14 cellular contexts compared by ENCODE assay signal in genomic region chr21:41370840-41371697, GRCh38. TPM values are rescaled to one million over a fixed set of nuclear protein-coding genes. Genes with fewer than 3 reads are reported as not detected.
DNase-seq lines count a peak whose midpoint lies in the region; ATAC-seq and TF ChIP-seq lines count a peak whose summit lies in the region.
"Had no signal": no experiment of that assay in that cellular context is flagged by ENCODE, and none has a peak within 500 bp of the region (broad histone marks: within the 10 kb centered on the region; RNA-seq: fewer than 3 reads in every experiment).

No MANE protein-coding gene starts in this region.

- no peak for DNase-seq in activated naive CD4-positive, alpha-beta T cell treated with anti-CD3 and anti-CD28 coated beads, Interleukin-2, amount 50 U/mL, for 72 hours (ENCODE audit: low spot score in 2 of 2)
- DNase-seq in OCI-LY7 (ENCODE audit: low spot score) (no peak), endodermal cell (peak; percentile 20), NCI-H1436 (lab: John Stamatoyannopoulos, UW) (no peak)
- DNase-seq: amniotic stem cell, BE2C, H9, NCI-H345 had no signal

- H3K9me2 ChIP-seq in OCI-LY7 (ENCODE audit: insufficient read depth, low read length): no peaks in the 10 kb centered on the region

- H3K36me3 Mint-ChIP-seq in activated naive CD4-positive, alpha-beta T cell treated with anti-CD3 and anti-CD28 coated beads, Interleukin-2, amount 50 U/mL, for 24 hours: peaks cover 12% of the 10 kb centered on the region
- H3K36me3 Mint-ChIP-seq in activated naive CD4-positive, alpha-beta T cell treated with anti-CD3 and anti-CD28 coated beads, Interleukin-2, amount 50 U/mL, for 72 hours: peaks cover 9 to 25% of the 10 kb centered on the region in 2 donors
- H3K36me3 Mint-ChIP-seq in endodermal cell (ENCODE audit: low read depth): no peaks in the 10 kb centered on the region
- H3K36me3 Mint-ChIP-seq in stimulated activated memory B cell treated with anti-CD40 and anti-IgM and Interleukin-4, amounts not matched to agents 10 μg/mL and 1 μg/mL and 100 μg/mL, for 72 hours: peaks cover 6% of the 10 kb centered on the region

- no peaks in the 10 kb centered on the region for H3K27me3 ChIP-seq in endodermal cell (ENCODE audit: control insufficient read depth, insufficient read depth, low read length, poor library complexity, severe bottlenecking)
- H3K27me3 ChIP-seq: BE2C had no signal

- CTCF ChIA-PET in OCI-LY7 (lab: Charles Lee; ENCODE audit: unreplicated experiment): interaction anchor here (1.0 kb wide), 1 partner anchor 7 kb away, joined by 3 read pairs; no protein-coding TSS in a partner anchor

- H3K27me3 Mint-ChIP-seq in activated naive CD4-positive, alpha-beta T cell treated with anti-CD3 and anti-CD28 coated beads, Interleukin-2, amount 50 U/mL, for 24 hours: no peaks in the 10 kb centered on the region
- peaks cover 5% of the 10 kb centered on the region for H3K27me3 Mint-ChIP-seq in endodermal cell (ENCODE audit: insufficient read depth)
- H3K27me3 Mint-ChIP-seq in stimulated activated memory B cell treated with anti-CD40 and anti-IgM and Interleukin-4, amounts not matched to agents 10 μg/mL and 1 μg/mL and 100 μg/mL, for 72 hours: no peaks in the 10 kb centered on the region

- no peak overlapping the region for H2AFZ ChIP-seq in OCI-LY7 (ENCODE audit: low read length)

- TF ChIP-seq CTCF in OCI-LY7 (conservative IDR thresholded peaks at IDR 0.05; ENCODE audit: low read length) (no peak), endodermal cell (conservative IDR thresholded peaks at IDR 0.05) (no peak)

- H3K4me3 Mint-ChIP-seq in activated naive CD4-positive, alpha-beta T cell treated with anti-CD3 and anti-CD28 coated beads, Interleukin-2, amount 50 U/mL, for 24 hours: peak overlapping the region; percentile 81
- no peak overlapping the region for H3K4me3 Mint-ChIP-seq in endodermal cell
- peak overlapping the region; percentile 80 for H3K4me3 Mint-ChIP-seq in stimulated activated memory B cell treated with anti-CD40 and anti-IgM and Interleukin-4, amounts not matched to agents 10 μg/mL and 1 μg/mL and 100 μg/mL, for 72 hours

- H3K4me1 ChIP-seq in OCI-LY7 (ENCODE audit: insufficient read depth, low read length, poor library complexity, severe bottlenecking) (peaks cover 42% of the 10 kb centered on the region), endodermal cell (ENCODE audit: control insufficient read depth, insufficient read depth, low read length) (peaks cover 7% of the 10 kb centered on the region)
- H3K4me1 ChIP-seq: BE2C had no signal

- peak overlapping the region; percentile 86; the same call in 1 of the 2 replicates for H3K4me2 ChIP-seq in OCI-LY7 (ENCODE audit: low read length)

- H4K20me1 ChIP-seq in OCI-LY7 (ENCODE audit: insufficient read depth, low read length): no peaks in the 10 kb centered on the region

- intact Hi-C loops in OCI-LY7 (cut with micrococcal nuclease; ENCODE audit: unreplicated experiment): no loop called here

- 80 to 87% methylated on average over 8 to 12 of the region's 12 CpGs for WGBS in endodermal cell (ENCODE audit: insufficient coverage in 1 of 2, insufficient read length in 1 of 2), 2 experiments

- H3K36me3 ChIP-seq in OCI-LY7 (ENCODE audit: insufficient read depth, low read length): no peaks in the 10 kb centered on the region
- no peaks in the 10 kb centered on the region for H3K36me3 ChIP-seq in endodermal cell (ENCODE audit: control insufficient read depth, insufficient read depth, low read length)
- H3K36me3 ChIP-seq: BE2C, WERI-Rb-1 had no signal

- H3K4me1 Mint-ChIP-seq in activated naive CD4-positive, alpha-beta T cell treated with anti-CD3 and anti-CD28 coated beads, Interleukin-2, amount 50 U/mL, for 24 hours: peaks cover 79% of the 10 kb centered on the region
- peaks cover 2% of the 10 kb centered on the region for H3K4me1 Mint-ChIP-seq in endodermal cell
- peaks cover 53% of the 10 kb centered on the region for H3K4me1 Mint-ChIP-seq in stimulated activated memory B cell treated with anti-CD40 and anti-IgM and Interleukin-4, amounts not matched to agents 10 μg/mL and 1 μg/mL and 100 μg/mL, for 72 hours

- POLR2A ChIA-PET in OCI-LY7 (lab: Charles Lee): no interaction called here

- no peak for ATAC-seq in activated naive CD4-positive, alpha-beta T cell treated with anti-CD3 and anti-CD28 coated beads, Interleukin-2, amount 50 U/mL, for 72 hours
- no peak for ATAC-seq in stimulated activated memory B cell treated with anti-CD40 and anti-IgM and Interleukin-4, amounts not matched to agents 10 μg/mL and 1 μg/mL and 100 μg/mL, for 72 hours
- no peak for ATAC-seq in GM21447 (IDR thresholded peaks at IDR 0.05; ENCODE audit: unreplicated experiment)
- ATAC-seq in HG03139 (IDR thresholded peaks at IDR 0.05; ENCODE audit: unreplicated experiment): no peak
- ATAC-seq: right cardiac atrium had no signal

- BruUV-seq in OCI-LY7 (replicated peaks; lab: Mats Ljungman, UMichigan): no TSS peak

- H3K4me3 ChIP-seq in OCI-LY7 (ENCODE audit: low read depth, low read length, poor library complexity, severe bottlenecking) (no peak overlapping the region), endodermal cell (ENCODE audit: low read length) (no peak overlapping the region)

- H3K9me3 ChIP-seq in OCI-LY7 (ENCODE audit: low read length) (no peaks in the 10 kb centered on the region), endodermal cell (ENCODE audit: control insufficient read depth, low read length) (no peaks in the 10 kb centered on the region)
- H3K9me3 ChIP-seq: BE2C had no signal

- H3K27ac Mint-ChIP-seq in activated naive CD4-positive, alpha-beta T cell treated with anti-CD3 and anti-CD28 coated beads, Interleukin-2, amount 50 U/mL, for 24 hours: peak overlapping the region; percentile 48
- H3K27ac Mint-ChIP-seq in activated naive CD4-positive, alpha-beta T cell treated with anti-CD3 and anti-CD28 coated beads, Interleukin-2, amount 50 U/mL, for 72 hours: peak overlapping the region in 1 of 2 donors; percentile 92
- no peak overlapping the region for H3K27ac Mint-ChIP-seq in endodermal cell
- peak overlapping the region; percentile 76 for H3K27ac Mint-ChIP-seq in stimulated activated memory B cell treated with anti-CD40 and anti-IgM and Interleukin-4, amounts not matched to agents 10 μg/mL and 1 μg/mL and 100 μg/mL, for 72 hours
- H3K27ac Mint-ChIP-seq: H9 had no signal

- no peak overlapping the region for H3K9ac ChIP-seq in endodermal cell (ENCODE audit: extremely low read depth, low read length, poor library complexity, severe bottlenecking)

- H3K27ac ChIP-seq in OCI-LY7 (ENCODE audit: low read depth, low read length, poor library complexity, severe bottlenecking): no peak overlapping the region
- H3K27ac ChIP-seq in endodermal cell (ENCODE audit: low read depth, low read length): no peak overlapping the region
- H3K27ac ChIP-seq: WERI-Rb-1 had no signal

- H3K79me2 ChIP-seq in OCI-LY7 (ENCODE audit: insufficient read depth, low read depth, low read length): peaks cover 3% of the 10 kb centered on the region; the same call in 1 of the 2 replicates

- H3K9me3 Mint-ChIP-seq in activated naive CD4-positive, alpha-beta T cell treated with anti-CD3 and anti-CD28 coated beads, Interleukin-2, amount 50 U/mL, for 24 hours: no peaks in the 10 kb centered on the region
- no peaks in the 10 kb centered on the region for H3K9me3 Mint-ChIP-seq in activated naive CD4-positive, alpha-beta T cell treated with anti-CD3 and anti-CD28 coated beads, Interleukin-2, amount 50 U/mL, for 72 hours
- no peaks in the 10 kb centered on the region for H3K9me3 Mint-ChIP-seq in endodermal cell
- H3K9me3 Mint-ChIP-seq in stimulated activated memory B cell treated with anti-CD40 and anti-IgM and Interleukin-4, amounts not matched to agents 10 μg/mL and 1 μg/mL and 100 μg/mL, for 72 hours: no peaks in the 10 kb centered on the region
- H3K9me3 Mint-ChIP-seq: H9 had no signal

RNA-seq across cellular contexts. Expression of gene MX2, which starts 9.2 kb away (rescaled TPM):
- 10 to 100 TPM in 1 of 2 donors, 1 to 10 TPM in 1; 3.6 to 79.4 TPM for total RNA-seq in activated naive CD4-positive, alpha-beta T cell treated with anti-CD3 and anti-CD28 coated beads, Interleukin-2, amount 50 U/mL, for 72 hours
- 7.3 and 10.4 TPM in 2 replicates for total RNA-seq in OCI-LY7 (2014; rRNA removed; shearing (Covaris generic))
- total RNA-seq in OCI-LY7 (2022): 3.5 and 4.5 TPM in 2 replicates
- total RNA-seq in endodermal cell: 10 to 100 TPM in 1 of 2 donors, 1 to 10 TPM in 1; 1.6 to 11.4 TPM
- 0.50 TPM for polyA plus RNA-seq in endodermal cell (2013, experiment 1 of 2)
- 0.33 TPM for polyA plus RNA-seq in endodermal cell (2013, experiment 2 of 2)

RNA-seq across cellular contexts. Expression of gene FAM3B, which starts 54.5 kb away (rescaled TPM):
- not detected for total RNA-seq in activated naive CD4-positive, alpha-beta T cell treated with anti-CD3 and anti-CD28 coated beads, Interleukin-2, amount 50 U/mL, for 72 hours
- 0.19 TPM in 1 of 2 replicates, not detected in the other for total RNA-seq in OCI-LY7 (2014; rRNA removed; shearing (Covaris generic))
- total RNA-seq in OCI-LY7 (2022): not detected in 2 replicates
- total RNA-seq in endodermal cell: 1 to 10 TPM; 2.1 to 3.1 TPM
- polyA plus RNA-seq in endodermal cell (2013, experiment 1 of 2): 0.32 TPM
- polyA plus RNA-seq in endodermal cell (2013, experiment 2 of 2): 0.46 TPM

RNA-seq across cellular contexts. Expression of gene MX1, which starts 55.0 kb away (rescaled TPM):
- total RNA-seq in activated naive CD4-positive, alpha-beta T cell treated with anti-CD3 and anti-CD28 coated beads, Interleukin-2, amount 50 U/mL, for 72 hours: 100 to 1,000 TPM in 1 of 2 donors, 10 to 100 TPM in 1; 18.0 to 365 TPM
- total RNA-seq in OCI-LY7 (2014; rRNA removed; shearing (Covaris generic)): 24.4 and 24.7 TPM in 2 replicates
- total RNA-seq in OCI-LY7 (2022): 23.9 and 25.1 TPM in 2 replicates
- under 1 TPM; 0.42 to 0.84 TPM for total RNA-seq in endodermal cell
- polyA plus RNA-seq in endodermal cell (2013, experiment 1 of 2): 1.1 TPM
- 0.79 TPM for polyA plus RNA-seq in endodermal cell (2013, experiment 2 of 2)

Comparison
In these comparisons a context has a peak if more than half of its experiments do, and no peak if none do; other contexts are left out.
1. RNA of gene MX1, which starts 55.0 kb away (total RNA-seq): 18.0 to 365 TPM in activated naive CD4-positive, alpha-beta T cell treated with anti-CD3 and anti-CD28 coated beads, Interleukin-2, amount 50 U/mL, for 72 hours and 23.9 to 25.1 TPM in OCI-LY7; 0.42 to 0.84 TPM in endodermal cell; every median in the first group is over 10 times any median in the second.